9 cellular contexts compared by ENCODE assay signal in genomic region chr6:144007455-144007778, GRCh38. TPM values are rescaled to one million over a fixed set of nuclear protein-coding genes. Genes with fewer than 3 reads are reported as not detected.
DNase-seq lines count a peak whose midpoint lies in the region; ATAC-seq, FAIRE-seq and TF ChIP-seq lines count a peak whose summit lies in the region.
"Had no signal": no experiment of that assay in that cellular context is flagged by ENCODE, and none has a peak within 500 bp of the region (broad histone marks: within the 10 kb centered on the region; RNA-seq: fewer than 3 reads in every experiment).

No MANE protein-coding gene starts in this region.

- H3K36me3 ChIP-seq in adipocyte (ENCODE audit: control insufficient read depth, insufficient read depth, low read length, severe bottlenecking) (peaks cover 7% of the 10 kb centered on the region), kidney (ENCODE audit: control insufficient read depth in 1 of 2, insufficient read depth in 2 of 2, low read length in 2 of 2) (no peaks in the 10 kb centered on the region)

- no peaks in the 10 kb centered on the region for H3K9me3 Mint-ChIP-seq in T-helper 1 cell treated with Interleukin-12 subunit alpha and Interleukin-12 subunit beta and Interleukin-4 antibody, amounts not matched to agents 30 μg/mL and 1 μg/mL, for 36 hours
- peaks cover 0 to 5% of the 10 kb centered on the region in 2 donors for H3K9me3 Mint-ChIP-seq in stimulated activated naive CD8-positive, alpha-beta T cell treated with anti-CD3 and anti-CD28 coated beads, Interleukin-15, amount 100 ng/mL, for 72 hours

- H3K4me1 Mint-ChIP-seq in T-helper 1 cell treated with Interleukin-12 subunit alpha and Interleukin-12 subunit beta and Interleukin-4 antibody, amounts not matched to agents 30 μg/mL and 1 μg/mL, for 36 hours (ENCODE audit: low read depth): peaks cover 5% of the 10 kb centered on the region
- H3K4me1 Mint-ChIP-seq in stimulated activated naive CD8-positive, alpha-beta T cell treated with anti-CD3 and anti-CD28 coated beads, Interleukin-15, amount 100 ng/mL, for 72 hours: peaks cover 12% of the 10 kb centered on the region

- H3K4me3 ChIP-seq in adipocyte (ENCODE audit: low read length) (peak overlapping the region; percentile 90), kidney (ENCODE audit: low read length in 2 of 2) (peak overlapping the region; percentile 50 to 60)

- peaks cover 43% of the 10 kb centered on the region for H3K27me3 Mint-ChIP-seq in T-helper 1 cell treated with Interleukin-12 subunit alpha and Interleukin-12 subunit beta and Interleukin-4 antibody, amounts not matched to agents 30 μg/mL and 1 μg/mL, for 36 hours (ENCODE audit: low read depth)
- peaks cover 31% of the 10 kb centered on the region for H3K27me3 Mint-ChIP-seq in stimulated activated naive CD8-positive, alpha-beta T cell treated with anti-CD3 and anti-CD28 coated beads, Interleukin-15, amount 100 ng/mL, for 72 hours

- H3K27me3 ChIP-seq in adipocyte (replicated peaks; ENCODE audit: control insufficient read depth, insufficient read depth, low read length): no peaks in the 10 kb centered on the region

- ATAC-seq in stimulated activated naive CD8-positive, alpha-beta T cell treated with anti-CD3 and anti-CD28 coated beads, Interleukin-15, amount 100 ng/mL, for 72 hours: no peak
- ATAC-seq in activated CD4-positive, CD25-positive, alpha-beta regulatory T cell treated with anti-CD3 and anti-CD28 coated beads, Interleukin-2, amount 50 U/mL, for 24 hours: no peak
- ATAC-seq in GM19455 (IDR thresholded peaks at IDR 0.05; ENCODE audit: unreplicated experiment): no peak

- H3K9me3 ChIP-seq in adipocyte (ENCODE audit: control insufficient read depth, low read length) (peaks cover 4% of the 10 kb centered on the region), kidney (ENCODE audit: control insufficient read depth in 1 of 2, low read length in 2 of 2) (no peaks in the 10 kb centered on the region)

- H3K36me3 Mint-ChIP-seq in T-helper 1 cell treated with Interleukin-12 subunit alpha and Interleukin-12 subunit beta and Interleukin-4 antibody, amounts not matched to agents 30 μg/mL and 1 μg/mL, for 36 hours (ENCODE audit: low read depth): no peaks in the 10 kb centered on the region

- DNase-seq in T-helper 1 cell: no peak
- no peak for DNase-seq in adipocyte (ENCODE audit: low read depth)
- DNase-seq in kidney: no peak
- no peak for DNase-seq in stimulated activated naive CD8-positive, alpha-beta T cell treated with anti-CD3 and anti-CD28 coated beads, Interleukin-15, amount 100 ng/mL, for 72 hours
- DNase-seq in NCI-H510A (lab: John Stamatoyannopoulos, UW): no peak

- H3K4me1 ChIP-seq in adipocyte (ENCODE audit: control insufficient read depth, insufficient read depth, low read length): peaks cover 14% of the 10 kb centered on the region
- H3K4me1 ChIP-seq in kidney (ENCODE audit: control insufficient read depth in 1 of 2, insufficient read depth in 1 of 2, low read depth in 1 of 2, low read length in 2 of 2): peaks cover 0 to 4% of the 10 kb centered on the region in 2 donors

- intact Hi-C loops in kidney (cut with DNase I): no loop called here

- peak overlapping the region; percentile 90 for H3K9ac ChIP-seq in adipocyte (ENCODE audit: low read length)
- peak overlapping the region; percentile 41 to 65 for H3K9ac ChIP-seq in kidney (ENCODE audit: low read length in 2 of 2)

- peak overlapping the region in 1 of 2 donors; percentile 29 for H3K27ac ChIP-seq in kidney (ENCODE audit: low read depth in 2 of 2, low read length in 2 of 2)

- H3K4me3 Mint-ChIP-seq in T-helper 1 cell treated with Interleukin-12 subunit alpha and Interleukin-12 subunit beta and Interleukin-4 antibody, amounts not matched to agents 30 μg/mL and 1 μg/mL, for 36 hours: peak overlapping the region; percentile 52
- peak overlapping the region; percentile 69 to 78 for H3K4me3 Mint-ChIP-seq in stimulated activated naive CD8-positive, alpha-beta T cell treated with anti-CD3 and anti-CD28 coated beads, Interleukin-15, amount 100 ng/mL, for 72 hours

- H3K27ac Mint-ChIP-seq in T-helper 1 cell treated with Interleukin-12 subunit alpha and Interleukin-12 subunit beta and Interleukin-4 antibody, amounts not matched to agents 30 μg/mL and 1 μg/mL, for 36 hours: peak overlapping the region; percentile 62
- peak overlapping the region; percentile 34 to 52 for H3K27ac Mint-ChIP-seq in stimulated activated naive CD8-positive, alpha-beta T cell treated with anti-CD3 and anti-CD28 coated beads, Interleukin-15, amount 100 ng/mL, for 72 hours

- FAIRE-seq in kidney (lab: Jason Lieb, UNC): no peak
- FAIRE-seq: A204.1 had no signal

- no peak for TF ChIP-seq CTCF in kidney (IDR thresholded peaks at IDR 0.05; ENCODE audit: borderline replicate concordance, extremely low read depth, insufficient read depth)

RNA-seq across cellular contexts. Expression of gene PLAGL1, which starts 0.6 kb away (rescaled TPM):
- total RNA-seq in kidney: 23.6 TPM
- polyA plus RNA-seq in kidney (ENCODE audit: insufficient read depth, low read depth, low replicate concordance): 7.1 TPM
